3 cellular contexts compared by ENCODE assay signal in the genomic region with DNA sequence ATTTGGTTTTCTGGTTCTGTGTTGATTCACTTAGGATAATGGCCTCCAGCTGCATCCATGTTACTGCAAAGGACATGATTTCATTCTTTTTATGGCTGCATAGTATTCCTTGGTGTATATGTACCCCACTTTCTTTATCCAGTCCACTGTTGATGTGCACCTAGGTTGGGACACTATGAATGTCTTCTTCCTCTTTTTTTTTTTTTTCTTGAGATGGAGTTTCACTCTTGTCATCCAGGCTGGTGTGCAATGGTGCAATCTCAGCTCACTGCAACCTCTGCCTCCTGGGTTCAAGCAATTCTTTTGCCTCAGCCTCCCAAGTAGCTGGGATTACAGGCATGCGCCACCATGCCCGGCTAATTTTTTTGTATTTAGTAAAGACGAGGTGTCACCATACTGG. TPM values are rescaled to one million over a fixed set of nuclear protein-coding genes. Genes with fewer than 3 reads are reported as not detected.
"Had no signal": no experiment of that assay in that cellular context is flagged by ENCODE, and none has a peak within 500 bp of the region (broad histone marks: within the 10 kb centered on the region; RNA-seq: fewer than 3 reads in every experiment).

No MANE protein-coding gene starts in this region.

RNA-seq across cellular contexts. Expression of a gene that starts 10.2 kb away (rescaled TPM):
- total RNA-seq: HT-29, SJCRH30, T-helper 17 cell had no signal

RNA-seq across cellular contexts. Expression of a gene that starts 51.8 kb away (rescaled TPM):
- total RNA-seq: HT-29, SJCRH30, T-helper 17 cell had no signal
